ENCODE assay signal across 8 cellular contexts in the genomic region with DNA sequence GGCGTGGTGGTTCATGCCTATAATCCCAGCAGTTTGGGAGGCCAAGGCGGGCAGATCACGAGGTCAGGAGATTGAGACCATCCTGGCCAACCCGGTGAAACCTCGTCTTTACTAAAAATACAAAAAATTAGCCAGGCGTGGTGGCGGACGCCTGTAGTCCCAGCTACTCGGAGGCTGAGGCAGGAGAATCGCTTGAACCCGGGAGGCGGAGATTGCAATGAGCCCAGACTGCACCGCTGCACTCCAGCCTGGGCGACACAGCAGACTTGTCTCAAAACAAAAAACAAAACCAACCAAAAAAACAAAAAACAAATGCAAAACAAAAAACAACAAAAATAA. TPM values are rescaled to one million over a fixed set of nuclear protein-coding genes. Genes with fewer than 3 reads are reported as not detected.
A peak's percentile ranks its signal among the peaks of the same experiment; 100 is the strongest.
DNase-seq lines count a peak whose midpoint lies in the region; ATAC-seq and TF ChIP-seq lines count a peak whose summit lies in the region.
"Not testable (repeated sequence)": the region's sequence is repeated elsewhere in the genome, so short reads cannot be mapped to it uniquely, and the experiment has no call there.

No MANE protein-coding gene starts in this region.

- H3K27me3 ChIP-seq in OCI-LY1 (ENCODE audit: insufficient read depth, low read length); foreskin keratinocyte; mesendoderm (ENCODE audit: insufficient read depth, low read length, poor library complexity); psoas muscle (ENCODE audit: insufficient read depth in 3 of 3, low read length in 2 of 3); upper lobe of left lung: not testable (repeated sequence)

- H2BK15ac ChIP-seq in mesendoderm (replicated peaks; ENCODE audit: low read depth): not testable (repeated sequence)

- not testable (repeated sequence) for TF ChIP-seq POLR2A in upper lobe of left lung (IDR thresholded peaks at IDR 0.05)

- not testable (repeated sequence) for H2AK5ac ChIP-seq in mesendoderm (ENCODE audit: low read length)

- WGBS in mesendoderm (ENCODE audit: extremely low coverage, insufficient coverage, low lambda C conversion rate): no CpG with 5 or more reads among the region's 14 CpGs
- WGBS in psoas muscle, 3 donors: 36 to 41% (median 39%) methylated on average over 14 of the region's 14 CpGs
- 70 to 72% methylated on average over 14 of the region's 14 CpGs for WGBS in upper lobe of left lung, 2 donors

- H3K4me1 ChIP-seq in OCI-LY1 (ENCODE audit: insufficient read depth, low read length, severe bottlenecking) (peaks cover 23% of the 10 kb centered on the region), foreskin keratinocyte (peaks cover 13% of the 10 kb centered on the region), psoas muscle (peaks cover 27% of the 10 kb centered on the region), upper lobe of left lung (peaks cover 30 to 46% (median 43%) of the 10 kb centered on the region in 4 donors)
- H3K4me1 ChIP-seq in mesendoderm (ENCODE audit: control insufficient read depth, low read depth, low read length): not testable (repeated sequence)

- not testable (repeated sequence) for H3K36me3 ChIP-seq in OCI-LY1 (ENCODE audit: insufficient read depth, low read length); mesendoderm (ENCODE audit: control insufficient read depth, insufficient read depth, low read length); upper lobe of left lung
- peaks cover 0 to 18% of the 10 kb centered on the region in 2 donors for H3K36me3 ChIP-seq in psoas muscle (ENCODE audit: insufficient read depth in 1 of 2, low read depth in 1 of 2)

- H3K18ac ChIP-seq in mesendoderm (ENCODE audit: low read length): not testable (repeated sequence)

- H3K36me3 Mint-ChIP-seq in activated CD8-positive, alpha-beta memory T cell treated with anti-CD3 and anti-CD28 coated beads, Interleukin-2, amount 10 ng/mL, durations not matched to agents 7 days and 5 days: peaks cover 14% of the 10 kb centered on the region

- CTCF ChIA-PET in activated CD8-positive, alpha-beta memory T cell treated with anti-CD3 and anti-CD28 coated beads, Interleukin-2, amount 10 ng/mL, durations not matched to agents 7 days and 5 days (lab: Charles Lee): interaction anchor here (1.1 to 2.7 kb wide), 2 partner anchors 19 to 32 kb away, joined by 3 to 18 read pairs; partner anchors contain the start of gene MCMBP

- H4K8ac ChIP-seq in mesendoderm (ENCODE audit: low read depth, low read length): not testable (repeated sequence)

- not testable (repeated sequence) for ATAC-seq in activated CD8-positive, alpha-beta memory T cell treated with anti-CD3 and anti-CD28 coated beads, Interleukin-2, amount 10 ng/mL, durations not matched to agents 7 days and 5 days; foreskin keratinocyte; psoas muscle
- ATAC-seq in upper lobe of left lung (ENCODE audit: low FRiP score in 2 of 2): peak in 1 of 2 donors; percentile 1

- not testable (repeated sequence) for TF ChIP-seq CTCF in OCI-LY1 (IDR thresholded peaks at IDR 0.05; ENCODE audit: low read length); cardiac fibroblast (IDR thresholded peaks at IDR 0.05; ENCODE audit: low read depth, low read length); foreskin keratinocyte (conservative IDR thresholded peaks at IDR 0.05); psoas muscle (IDR thresholded peaks at IDR 0.05); upper lobe of left lung (IDR thresholded peaks at IDR 0.05)

- not testable (repeated sequence) for H3K9me2 ChIP-seq in OCI-LY1 (ENCODE audit: low read depth, low read length)

- H3K79me1 ChIP-seq in mesendoderm (ENCODE audit: low read length): peaks cover 16% of the 10 kb centered on the region

- H3K4ac ChIP-seq in mesendoderm (ENCODE audit: low read depth, low read length): not testable (repeated sequence)

- intact Hi-C loops in psoas muscle (cut with DNase I): loop anchor here (1.0 kb wide), 1 partner anchor 19 kb away; no protein-coding TSS in a partner anchor

- H3K56ac ChIP-seq in mesendoderm (ENCODE audit: low read length): peak overlapping the region; percentile 91

- H3K27ac Mint-ChIP-seq in activated CD8-positive, alpha-beta memory T cell treated with anti-CD3 and anti-CD28 coated beads, Interleukin-2, amount 10 ng/mL, durations not matched to agents 7 days and 5 days: peak overlapping the region; percentile 95

- peak overlapping the region; percentile 83 for H3K4me3 ChIP-seq in GM08714 (ENCODE audit: low read length)
- H3K4me3 ChIP-seq in OCI-LY1 (ENCODE audit: low read depth, low read length, poor library complexity, severe bottlenecking): peak overlapping the region; percentile 79
- H3K4me3 ChIP-seq in cardiac fibroblast (replicated peaks in 1 of 2; ENCODE audit: low read depth in 2 of 2, low read length in 2 of 2): peak overlapping the region; percentile 96 to 97
- H3K4me3 ChIP-seq in mesendoderm (ENCODE audit: low read length): not testable (repeated sequence)
- peak overlapping the region; percentile 84 for H3K4me3 ChIP-seq in psoas muscle
- H3K4me3 ChIP-seq in upper lobe of left lung: peak overlapping the region; percentile 67 to 97 (median 78)

- peak overlapping the region; percentile 51 for H2AFZ ChIP-seq in OCI-LY1 (ENCODE audit: low read length)

- peak overlapping the region; percentile 96 for H3K4me2 ChIP-seq in OCI-LY1 (ENCODE audit: low read length)
- H3K4me2 ChIP-seq in mesendoderm (ENCODE audit: low read length): not testable (repeated sequence)

- not testable (repeated sequence) for H2BK5ac ChIP-seq in mesendoderm (ENCODE audit: low read length)

- not testable (repeated sequence) for TF ChIP-seq EP300 in upper lobe of left lung (IDR thresholded peaks at IDR 0.05)

- H3K9me3 Mint-ChIP-seq in activated CD8-positive, alpha-beta memory T cell treated with anti-CD3 and anti-CD28 coated beads, Interleukin-2, amount 10 ng/mL, durations not matched to agents 7 days and 5 days (ENCODE audit: low read depth): not testable (repeated sequence)

- H3K27ac ChIP-seq in OCI-LY1 (ENCODE audit: low read depth, low read length, poor library complexity, severe bottlenecking); mesendoderm (ENCODE audit: low read depth, low read length): not testable (repeated sequence)
- peak overlapping the region; percentile 38 for H3K27ac ChIP-seq in foreskin keratinocyte
- peak overlapping the region; percentile 88 for H3K27ac ChIP-seq in psoas muscle
- H3K27ac ChIP-seq in upper lobe of left lung: peak overlapping the region; percentile 87 to 94 (median 88)

- H3K9me3 ChIP-seq in OCI-LY1 (ENCODE audit: low read length); psoas muscle; upper lobe of left lung: not testable (repeated sequence)

- peak overlapping the region; percentile 97 for H3K4me3 Mint-ChIP-seq in activated CD8-positive, alpha-beta memory T cell treated with anti-CD3 and anti-CD28 coated beads, Interleukin-2, amount 10 ng/mL, durations not matched to agents 7 days and 5 days

- H3K9ac ChIP-seq in OCI-LY1 (ENCODE audit: low read length) (peak overlapping the region; percentile 81), mesendoderm (ENCODE audit: low read length) (peak overlapping the region; percentile 68)

- not testable (repeated sequence) for H3F3A ChIP-seq in OCI-LY1 (ENCODE audit: insufficient read depth, low read length)

- H3K4me1 Mint-ChIP-seq in activated CD8-positive, alpha-beta memory T cell treated with anti-CD3 and anti-CD28 coated beads, Interleukin-2, amount 10 ng/mL, durations not matched to agents 7 days and 5 days: peaks cover 31% of the 10 kb centered on the region

- H4K5ac ChIP-seq in mesendoderm (ENCODE audit: low read length): not testable (repeated sequence)

- not testable (repeated sequence) for H4K20me1 ChIP-seq in OCI-LY1 (ENCODE audit: insufficient read depth, low read length)

- not testable (repeated sequence) for H3K23ac ChIP-seq in mesendoderm (ENCODE audit: low read length)

- not testable (repeated sequence) for H2BK120ac ChIP-seq in mesendoderm (ENCODE audit: low read depth, low read length)

- DNase-seq in activated CD8-positive, alpha-beta memory T cell treated with anti-CD3 and anti-CD28 coated beads, Interleukin-2, amount 10 ng/mL, durations not matched to agents 7 days and 5 days; cardiac fibroblast (ENCODE audit: low read depth in 2 of 2); foreskin keratinocyte; mesendoderm; psoas muscle; upper lobe of left lung: not testable (repeated sequence)

- H3K27me3 Mint-ChIP-seq in activated CD8-positive, alpha-beta memory T cell treated with anti-CD3 and anti-CD28 coated beads, Interleukin-2, amount 10 ng/mL, durations not matched to agents 7 days and 5 days: not testable (repeated sequence)

- H3K79me2 ChIP-seq in OCI-LY1 (ENCODE audit: insufficient read depth, low read length): peaks cover 22% of the 10 kb centered on the region
- H3K79me2 ChIP-seq in mesendoderm (ENCODE audit: control insufficient read depth, insufficient read depth, low read length): peaks cover 40% of the 10 kb centered on the region

RNA-seq across cellular contexts. Expression of gene SEC23IP, which starts 0.7 kb away (rescaled TPM):
- 10 to 100 TPM; 62.9 to 72.8 TPM for total RNA-seq in activated CD8-positive, alpha-beta memory T cell treated with anti-CD3 and anti-CD28 coated beads, Interleukin-2, amount 10 ng/mL, durations not matched to agents 7 days and 5 days
- total RNA-seq in foreskin keratinocyte (33.4 and 35.8 TPM in 2 replicates), psoas muscle (10 to 100 TPM; 27.3 to 49.7 (median 45.4) TPM), upper lobe of left lung (10 to 100 TPM; 13.4 to 60.8 (median 40.4) TPM)
- polyA plus RNA-seq in foreskin keratinocyte (11.0 and 11.8 TPM in 2 replicates), psoas muscle (10 to 100 TPM in 2 of 3 donors, 1 to 10 TPM in 1; 6.5 to 20.4 (median 14.0) TPM)
- polyA plus RNA-seq in mesendoderm (2013, experiment 1 of 2): 67.6 TPM
- 67.2 TPM for polyA plus RNA-seq in mesendoderm (2013, experiment 2 of 2)

RNA-seq across cellular contexts. Expression of gene MCMBP, which starts 19.2 kb away (rescaled TPM):
- 100 to 1,000 TPM in 1 of 2 experiments, 10 to 100 TPM in 1; 91.4 to 118 TPM for total RNA-seq in activated CD8-positive, alpha-beta memory T cell treated with anti-CD3 and anti-CD28 coated beads, Interleukin-2, amount 10 ng/mL, durations not matched to agents 7 days and 5 days
- total RNA-seq in foreskin keratinocyte: 78.7 and 86.0 TPM in 2 replicates
- polyA plus RNA-seq in foreskin keratinocyte: 36.0 and 46.2 TPM in 2 replicates
- polyA plus RNA-seq in mesendoderm (2013, experiment 1 of 2): 71.3 TPM
- 70.8 TPM for polyA plus RNA-seq in mesendoderm (2013, experiment 2 of 2)
- 10 to 100 TPM; 23.0 to 43.8 (median 35.6) TPM for total RNA-seq in psoas muscle
- polyA plus RNA-seq in psoas muscle: 10 to 100 TPM; 26.4 to 39.6 (median 39.2) TPM
- 10 to 100 TPM; 31.2 to 60.8 (median 50.7) TPM for total RNA-seq in upper lobe of left lung
